In the genomic region with DNA sequence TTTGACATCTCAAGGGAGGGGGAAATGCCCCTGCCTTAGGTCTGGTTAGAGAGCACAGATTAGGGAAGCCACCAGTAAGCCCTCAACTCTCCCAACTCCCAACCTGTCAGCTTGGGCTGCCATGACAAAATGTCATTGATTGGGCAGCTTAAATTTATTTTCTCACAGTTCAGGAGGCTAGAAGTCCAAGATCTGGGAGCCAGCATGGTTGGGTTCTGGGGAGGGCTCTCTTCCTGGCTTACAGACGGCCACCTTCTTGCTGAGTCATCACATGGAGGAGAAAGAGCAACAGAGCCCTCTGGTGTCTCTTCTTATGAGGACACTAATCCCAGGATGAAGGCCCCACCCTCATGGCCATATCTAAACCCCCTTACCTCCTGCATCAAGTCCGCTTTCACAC, we compare ENCODE assay signal across 8 cellular contexts. TPM values are rescaled to one million over a fixed set of nuclear protein-coding genes. Genes with fewer than 3 reads are reported as not detected.
DNase-seq lines count a peak whose midpoint lies in the region; ATAC-seq and TF ChIP-seq lines count a peak whose summit lies in the region.

No MANE protein-coding gene starts in this region.

- peak overlapping the region; percentile 94 to 100 (median 98) for H3K27ac ChIP-seq in gastrocnemius medialis
- no peak overlapping the region for H3K27ac ChIP-seq in sigmoid colon

- no peak overlapping the region for H3K4me3 ChIP-seq in Jurkat, Clone E6-1 (ENCODE audit: low read length)
- H3K4me3 ChIP-seq in WI38 (ENCODE audit: low read depth, low read length): no peak overlapping the region
- H3K4me3 ChIP-seq in gastrocnemius medialis: no peak overlapping the region
- no peak overlapping the region for H3K4me3 ChIP-seq in sigmoid colon

- TF ChIP-seq POLR2A in gastrocnemius medialis (IDR thresholded peaks at IDR 0.05) (no peak), sigmoid colon (IDR thresholded peaks at IDR 0.05) (no peak)

- intact Hi-C loops in gastrocnemius medialis (cut with DNase I; ENCODE audit: low total_unique reads) (loop anchor here (1.0 kb wide), 2 partner anchors 26 to 81 kb away; a partner anchor contains a TSS), sigmoid colon (cut with DNase I) (no loop called here)

- TF ChIP-seq EP300 in sigmoid colon (IDR thresholded peaks at IDR 0.05): no peak

- ATAC-seq in esophagus mucosa: peak; percentile 64
- peak; percentile 15 to 20 for ATAC-seq in gastrocnemius medialis
- no peak for ATAC-seq in GM21360 (IDR thresholded peaks at IDR 0.05; ENCODE audit: unreplicated experiment)

- no peaks in the 10 kb centered on the region for H3K36me3 ChIP-seq in gastrocnemius medialis
- H3K36me3 ChIP-seq in sigmoid colon: no peaks in the 10 kb centered on the region

- DNase-seq in DMS53 (lab: John Stamatoyannopoulos, UW) (peak; percentile 46), DMS53 treated with DMSO at 0.1 percent for 48 hours (lab: John Stamatoyannopoulos, UW; ENCODE audit: unreplicated experiment) (no peak), gastrocnemius medialis (peak in 1 of 2 donors; percentile 65), sigmoid colon (no peak)
- peak; percentile 69 for DNase-seq in Jurkat, Clone E6-1 (ENCODE audit: low read depth, low spot score)

- in situ Hi-C loops in gastrocnemius medialis (cut with MboI; ENCODE audit: low sequenced_read_pairs in 4 of 4): no loop called here

- H3K4me1 ChIP-seq in gastrocnemius medialis (peaks cover 38 to 43% of the 10 kb centered on the region in 2 donors), sigmoid colon (peaks cover 0 to 18% (median 15%) of the 10 kb centered on the region in 4 donors)

- WGBS in sigmoid colon, 2 donors: 60 to 61% methylated on average over 2 of the region's 2 CpGs

- H3K9me3 ChIP-seq in gastrocnemius medialis (no peaks in the 10 kb centered on the region), sigmoid colon (peaks cover 0 to 6% (median 2%) of the 10 kb centered on the region in 4 donors)

- H3K27me3 ChIP-seq in gastrocnemius medialis (no peaks in the 10 kb centered on the region), sigmoid colon (no peaks in the 10 kb centered on the region)

- peak; percentile 22; the same call in 1 of the 2 replicates for TF ChIP-seq CTCF in WI38 (IDR thresholded peaks at IDR 0.05; ENCODE audit: low read depth, low read length)
- peak; percentile 53 to 75 (median 68) for TF ChIP-seq CTCF in gastrocnemius medialis (IDR thresholded peaks at IDR 0.05 in 4 of 5, conservative IDR thresholded peaks at IDR 0.05 in 1 of 5)
- TF ChIP-seq CTCF in sigmoid colon (IDR thresholded peaks at IDR 0.05): peak in 2 of 4 experiments; percentile 16 to 17

RNA-seq across cellular contexts. Expression of a gene that starts 24.2 kb away (rescaled TPM):
- 16.8 TPM for polyA plus RNA-seq in Jurkat, Clone E6-1 (2012; ENCODE audit: insufficient read depth, insufficient read length)
- 8.1 TPM for total RNA-seq in esophagus mucosa
- 100 to 1,000 TPM in 1 of 4 donors, 10 to 100 TPM in 3; 54.4 to 142 (median 69.8) TPM for total RNA-seq in gastrocnemius medialis
- 10 to 100 TPM; 32.1 to 36.0 (median 34.2) TPM for total RNA-seq in sigmoid colon
- polyA plus RNA-seq in sigmoid colon: 10 to 100 TPM; 13.2 to 19.1 (median 16.0) TPM

RNA-seq across cellular contexts. Expression of a gene that starts 25.6 kb away (rescaled TPM):
- polyA plus RNA-seq in Jurkat, Clone E6-1 (2012; ENCODE audit: insufficient read depth, insufficient read length): 23.0 TPM
- total RNA-seq in esophagus mucosa (4.4 TPM), gastrocnemius medialis (100 to 1,000 TPM in 3 of 4 donors, 10 to 100 TPM in 1; 69.1 to 164 (median 135) TPM), sigmoid colon (10 to 100 TPM; 19.4 to 34.6 (median 22.6) TPM)
- 10 to 100 TPM in 1 of 3 donors, 1 to 10 TPM in 2; 1.2 to 13.0 (median 6.0) TPM for polyA plus RNA-seq in sigmoid colon

Comparison
In these comparisons a context has a peak if more than half of its experiments do, and no peak if none do; other contexts are left out.
1. DNase-seq: peak in DMS53 (single experiment) and Jurkat, Clone E6-1 (single experiment); none in DMS53 treated with DMSO at 0.1 percent for 48 hours (single experiment) and sigmoid colon (single experiment).
2. H3K27ac ChIP-seq: peak in gastrocnemius medialis (4 of 4); none in sigmoid colon (0 of 4).